11 cellular contexts compared by ENCODE assay signal in the genomic region with DNA sequence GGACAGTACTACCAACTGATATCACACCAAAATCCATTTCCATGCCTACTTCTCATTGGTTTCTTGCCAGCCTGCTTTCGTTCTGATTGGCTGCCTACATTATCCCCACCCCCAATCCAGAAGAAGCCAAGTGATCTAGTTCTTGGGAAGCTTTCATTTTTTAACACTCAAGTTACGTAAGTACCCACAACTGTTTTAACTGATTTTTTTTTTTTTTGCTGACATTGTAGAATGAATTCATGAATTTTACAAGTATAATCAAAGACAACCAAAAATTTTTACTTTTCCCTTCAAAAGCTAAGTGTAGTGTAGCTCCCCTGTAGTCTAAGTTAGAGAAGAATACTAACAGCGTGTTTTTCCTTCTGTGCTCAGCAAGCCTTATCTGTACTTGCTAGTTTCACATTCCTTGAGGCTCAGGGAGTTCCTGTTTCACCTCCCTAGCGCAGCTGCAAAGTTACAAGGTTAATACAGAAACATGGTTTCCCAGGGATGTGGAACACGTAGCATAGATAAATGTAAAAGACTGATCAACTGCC. TPM values are rescaled to one million over a fixed set of nuclear protein-coding genes. Genes with fewer than 3 reads are reported as not detected.
DNase-seq lines count a peak whose midpoint lies in the region; ATAC-seq and TF ChIP-seq lines count a peak whose summit lies in the region.
"Had no signal": no experiment of that assay in that cellular context is flagged by ENCODE, and none has a peak within 500 bp of the region (broad histone marks: within the 10 kb centered on the region; RNA-seq: fewer than 3 reads in every experiment).

TSS of gene SLC9C2 (minus strand) at position 17 of the 536 bp plus-strand sequence. CDS start 1,296 bp downstream, outside the sequence.

- no peak for TF ChIP-seq CTCF in omental fat pad (IDR thresholded peaks at IDR 0.05)

- DNase-seq in CMK (ENCODE audit: low read depth) (peak; percentile 25), SIG-M5 (lab: John Stamatoyannopoulos, UW) (peak; percentile 24), globus pallidus (ENCODE audit: low spot score) (peak; percentile 38), omental fat pad (ENCODE audit: low spot score) (no peak), NK-92 (lab: John Stamatoyannopoulos, UW; ENCODE audit: unreplicated experiment) (no peak), GDM1 (lab: John Stamatoyannopoulos, UW) (no peak)
- no peak for DNase-seq in central memory CD4-positive, alpha-beta T cell
- DNase-seq in activated effector memory CD4-positive, alpha-beta T cell treated with anti-CD3 and anti-CD28 coated beads, Interleukin-2, amount 50 U/mL, for 16 hours, result no peak
- DNase-seq: CD4-positive, CD25-positive, alpha-beta regulatory T cell; MG63; SHP77 treated with DMSO at 0.1 percent for 48 hours had no signal

- peak; percentile 69 for ATAC-seq in omental fat pad (ENCODE audit: low FRiP score)

RNA-seq across cellular contexts. Expression of gene SLC9C2, which starts in this region (rescaled TPM):
- under 1 TPM in 1 of 4 donors, not detected in 3; 0.56 TPM for total RNA-seq in omental fat pad
- total RNA-seq: CD4-positive, CD25-positive, alpha-beta regulatory T cell had no signal

Comparison
In these comparisons a context has a peak if more than half of its experiments do, and no peak if none do; other contexts are left out.
1. Peak in ATAC-seq in omental fat pad; RNA of the gene not detected or under 1 TPM.
2. DNase-seq: peak in CMK (single experiment), SIG-M5 (single experiment) and globus pallidus (single experiment); none in omental fat pad (single experiment), central memory CD4-positive, alpha-beta T cell (single experiment), NK-92 (single experiment), GDM1 (single experiment) and activated effector memory CD4-positive, alpha-beta T cell treated with anti-CD3 and anti-CD28 coated beads, Interleukin-2, amount 50 U/mL, for 16 hours (single experiment).